In genomic region chr13:20294497-20294896, GRCh38 we compare ENCODE assay signal across 20 cellular contexts.
A peak's percentile ranks its signal among the peaks of the same experiment; 100 is the strongest.
DNase-seq lines count a peak whose midpoint lies in the region; ATAC-seq and TF ChIP-seq lines count a peak whose summit lies in the region.
"Had no signal": no experiment of that assay in that cellular context is flagged by ENCODE, and none has a peak within 500 bp of the region (broad histone marks: within the 10 kb centered on the region; RNA-seq: fewer than 3 reads in every experiment).

No MANE protein-coding gene starts in this region.

- no peaks in the 10 kb centered on the region for H3K4me1 ChIP-seq in H9 (ENCODE audit: insufficient read depth, low read length)
- H3K4me1 ChIP-seq: ascending aorta had no signal

- H3K9me2 ChIP-seq in SU-DHL-6 (replicated peaks; ENCODE audit: insufficient read depth, low read length), result no peaks in the 10 kb centered on the region

- H3K9me3 Mint-ChIP-seq in H9 (peaks cover 0 to 3% of the 10 kb centered on the region in 2 experiments; a peak in 1 of 5 replicates), glutamatergic neuron (ENCODE audit: unreplicated experiment) (no peaks in the 10 kb centered on the region)
- H3K9me3 Mint-ChIP-seq: activated CD4-positive, alpha-beta T cell treated with anti-CD3 and anti-CD28 coated beads, Interleukin-2, amount 10 ng/mL, durations not matched to agents 7 days and 5 days; naive thymus-derived CD8-positive, alpha-beta T cell had no signal

- H2BK5ac ChIP-seq in H9 (ENCODE audit: insufficient read length, low read length), result no peak overlapping the region

- no peaks in the 10 kb centered on the region for H3K79me1 ChIP-seq in H9 (ENCODE audit: insufficient read depth, low read depth, low read length, poor library complexity, severe bottlenecking)

- POLR2A ChIA-PET in AG04450 (lab: Yijun Ruan, JAX), result no interaction called here

- H4K5ac ChIP-seq in H9 (ENCODE audit: insufficient read length, low read depth, low read length), result no peak overlapping the region

- no peak overlapping the region for H4K8ac ChIP-seq in H9 (replicated peaks; ENCODE audit: insufficient read length, low read depth, low read length)

- no peak overlapping the region for H3K27ac ChIP-seq in AG04450 (ENCODE audit: low read depth, low read length)
- H3K27ac ChIP-seq in H9 (ENCODE audit: insufficient read length, low read depth, low read length), result no peak overlapping the region
- H3K27ac ChIP-seq in SU-DHL-6 (ENCODE audit: low read depth, low read length), result no peak overlapping the region
- H3K27ac ChIP-seq: ascending aorta, coronary artery, GM23248 had no signal

- no peaks in the 10 kb centered on the region for H3K23me2 ChIP-seq in H9 (ENCODE audit: insufficient read length, low read depth, low read length, poor library complexity, severe bottlenecking)

- no peak overlapping the region for H2BK20ac ChIP-seq in H9 (ENCODE audit: low read depth, low read length, poor library complexity, severe bottlenecking)

- no peaks in the 10 kb centered on the region for H3F3A ChIP-seq in SU-DHL-6 (ENCODE audit: insufficient read depth)

- WGBS in H9 (ENCODE audit: extremely low coverage, insufficient read length, low lambda C conversion rate), result no CpG with 5 or more reads among the region's 3 CpGs

- no peak overlapping the region for H3T11ph ChIP-seq in H9 (ENCODE audit: low read length)

- H3K4me3 ChIP-seq in AG04450 (ENCODE audit: low read depth, low read length) (no peak overlapping the region), SU-DHL-6 (ENCODE audit: insufficient read depth, low read length, poor library complexity, severe bottlenecking) (no peak overlapping the region)
- H3K4me3 ChIP-seq: ascending aorta, coronary artery, GM23248 had no signal

- H3K27me3 ChIP-seq in AG04450 (ENCODE audit: control insufficient read depth, insufficient read depth, low read length), result peaks cover 23% of the 10 kb centered on the region
- no peaks in the 10 kb centered on the region for H3K27me3 ChIP-seq in H9 (ENCODE audit: insufficient read depth, low read length)
- no peaks in the 10 kb centered on the region for H3K27me3 ChIP-seq in SU-DHL-6 (ENCODE audit: low read length)
- H3K27me3 ChIP-seq: ascending aorta had no signal

- H3K27me3 Mint-ChIP-seq in H9 (ENCODE audit: low read depth) (no peaks in the 10 kb centered on the region; the same call in 1 of the 2 replicates), glutamatergic neuron (ENCODE audit: unreplicated experiment) (peaks cover 6% of the 10 kb centered on the region)

- H2BK120ac ChIP-seq in H9 (ENCODE audit: low read depth, low read length, poor library complexity, severe bottlenecking), result no peak overlapping the region

- peaks cover 7 to 9% of the 10 kb centered on the region in 2 experiments for H3K4me1 Mint-ChIP-seq in H9
- no peaks in the 10 kb centered on the region for H3K4me1 Mint-ChIP-seq in glutamatergic neuron (ENCODE audit: low read depth, unreplicated experiment)

- H3K36me3 Mint-ChIP-seq in H9 (ENCODE audit: insufficient read depth in 1 of 3, low read depth in 3 of 3) (no peaks in the 10 kb centered on the region), glutamatergic neuron (ENCODE audit: unreplicated experiment) (no peaks in the 10 kb centered on the region)
- H3K36me3 Mint-ChIP-seq: naive thymus-derived CD8-positive, alpha-beta T cell had no signal

- no peak overlapping the region for H2AK5ac ChIP-seq in H9 (ENCODE audit: insufficient read length, low read length)

- H2BK15ac ChIP-seq in H9 (ENCODE audit: low read depth, low read length), result no peak overlapping the region

- H3K56ac ChIP-seq in H9 (ENCODE audit: insufficient read length, low read depth, low read length), result no peak overlapping the region

- CTCF ChIA-PET in AG04450 (lab: Charles Lee), result no interaction called here

- no peak for DNase-seq in AG04450 (ENCODE audit: low read depth, low spot score)
- peak; percentile 45 for DNase-seq in H9
- DNase-seq in glutamatergic neuron, result no peak
- no peak for DNase-seq in OCI-M1 (lab: John Stamatoyannopoulos, UW)
- DNase-seq in anterior cingulate cortex (lab: John Stamatoyannopoulos, UW), result no peak
- DNase-seq: activated CD4-positive, alpha-beta T cell treated with anti-CD3 and anti-CD28 coated beads, Interleukin-2, amount 10 ng/mL, durations not matched to agents 7 days and 5 days; Calu3; GDM1; GM23248; mammary epithelial cell; naive thymus-derived CD8-positive, alpha-beta T cell; NCI-H2081 treated with DMSO at 0.1 percent for 48 hours; NCI-H526; small intestine had no signal

- no peak overlapping the region for H3K18ac ChIP-seq in H9 (ENCODE audit: insufficient read length, low read depth, low read length)

- H3K9ac ChIP-seq in H9 (ENCODE audit: extremely low read depth, insufficient read length, low read length) (no peak overlapping the region), SU-DHL-6 (ENCODE audit: low read length) (no peak overlapping the region)
- H3K9ac ChIP-seq: GM23248 had no signal

- H3K9me3 ChIP-seq in AG04450 (ENCODE audit: control insufficient read depth, insufficient read depth, low read length), result no peaks in the 10 kb centered on the region
- H3K9me3 ChIP-seq in H9 (ENCODE audit: control insufficient read depth, low read depth, low read length), result no peaks in the 10 kb centered on the region
- no peaks in the 10 kb centered on the region for H3K9me3 ChIP-seq in SU-DHL-6 (ENCODE audit: insufficient read depth, low read length)
- H3K9me3 ChIP-seq: ascending aorta had no signal

- H3K4me3 Mint-ChIP-seq in H9 (no peak overlapping the region), glutamatergic neuron (ENCODE audit: unreplicated experiment) (no peak overlapping the region)
- H3K4me3 Mint-ChIP-seq: activated CD4-positive, alpha-beta T cell treated with anti-CD3 and anti-CD28 coated beads, Interleukin-2, amount 10 ng/mL, durations not matched to agents 7 days and 5 days; naive thymus-derived CD8-positive, alpha-beta T cell had no signal

- H3K27ac Mint-ChIP-seq in H9, result no peak overlapping the region
- H3K27ac Mint-ChIP-seq in glutamatergic neuron (ENCODE audit: unreplicated experiment), result no peak overlapping the region
- H3K27ac Mint-ChIP-seq: activated CD4-positive, alpha-beta T cell treated with anti-CD3 and anti-CD28 coated beads, Interleukin-2, amount 10 ng/mL, durations not matched to agents 7 days and 5 days; naive thymus-derived CD8-positive, alpha-beta T cell had no signal

- H4K20me1 ChIP-seq in H9 (ENCODE audit: control insufficient read depth, insufficient read depth, insufficient read length) (no peaks in the 10 kb centered on the region), SU-DHL-6 (ENCODE audit: low read depth, low read length) (no peaks in the 10 kb centered on the region)

- no peak overlapping the region for H3K4ac ChIP-seq in H9 (ENCODE audit: low read depth, low read length)

- no peaks in the 10 kb centered on the region for H3K36me3 ChIP-seq in SU-DHL-6 (ENCODE audit: low read length)
- H3K36me3 ChIP-seq: ascending aorta had no signal

- H3K79me2 ChIP-seq in H9 (ENCODE audit: insufficient read depth, low read length) (no peaks in the 10 kb centered on the region), SU-DHL-6 (ENCODE audit: insufficient read depth, low read length) (no peaks in the 10 kb centered on the region)

- no peak overlapping the region for H3K14ac ChIP-seq in H9 (ENCODE audit: insufficient read depth, low read length)

- TF ChIP-seq CTCF in AG04450 (IDR thresholded peaks at IDR 0.05; ENCODE audit: low read depth, low read length) (0 out of 2 replicates have a peak, but pooled peaks have one; percentile 7), H9 (conservative IDR thresholded peaks at IDR 0.05) (peak; percentile 68), SU-DHL-6 (IDR thresholded peaks at IDR 0.05; ENCODE audit: insufficient read depth, low read length, poor library complexity, severe bottlenecking) (peak; percentile 9), glutamatergic neuron (IDR thresholded peaks at IDR 0.05; ENCODE audit: partially characterized antibody, unreplicated experiment) (peak; percentile 19)

- no peak overlapping the region for H2BK12ac ChIP-seq in H9 (ENCODE audit: insufficient read length, low read depth, low read length)

- ATAC-seq in HG02763 (IDR thresholded peaks at IDR 0.05; ENCODE audit: unreplicated experiment) (no peak), HG03045 (IDR thresholded peaks at IDR 0.05; ENCODE audit: unreplicated experiment) (no peak)
- ATAC-seq: naive thymus-derived CD8-positive, alpha-beta T cell; Panc1 had no signal

- H3K23ac ChIP-seq in H9 (ENCODE audit: insufficient read length, low read depth, low read length), result no peak overlapping the region

- H3K4me2 ChIP-seq in H9 (ENCODE audit: insufficient read depth, insufficient read length, low read length) (no peak overlapping the region), SU-DHL-6 (ENCODE audit: low read depth, low read length, poor library complexity, severe bottlenecking) (no peak overlapping the region)

- H2AFZ ChIP-seq in H9 (ENCODE audit: low read length), result no peak overlapping the region
- H2AFZ ChIP-seq in SU-DHL-6 (ENCODE audit: low read depth, low read length, severe bottlenecking), result no peak overlapping the region
- H2AFZ ChIP-seq: GM23248 had no signal

- H4K91ac ChIP-seq in H9 (ENCODE audit: insufficient read length, low read depth, low read length), result no peak overlapping the region

Comparison
In these comparisons a context has a peak if more than half of its experiments do, and no peak if none do; other contexts are left out.
1. CTCF ChIP-seq: peak in every context shown above with its lines; median percentile 68 in H9; 19 in glutamatergic neuron; 9 in SU-DHL-6; 7 in AG04450.